Comparison of ENCODE assay signal across 43 cellular contexts in genomic region chr11:18994860-18995259, GRCh38. TPM values are rescaled to one million over a fixed set of nuclear protein-coding genes. Genes with fewer than 3 reads are reported as not detected.
"Had no signal": no experiment of that assay in that cellular context is flagged by ENCODE, and none has a peak within 500 bp of the region (broad histone marks: within the 10 kb centered on the region; RNA-seq: fewer than 3 reads in every experiment).

No MANE protein-coding gene starts in this region.

- H3K4me1 ChIP-seq: adrenal gland, ascending aorta, body of pancreas, breast epithelium had no signal

- FAIRE-seq: astrocyte, bronchial epithelial cell had no signal

- H3K4me3 ChIP-seq: adrenal gland, ascending aorta, body of pancreas, breast epithelium, cardiac muscle cell had no signal

- H3K4me1 Mint-ChIP-seq: activated naive CD4-positive, alpha-beta T cell treated with anti-CD3 and anti-CD28 coated beads, Interleukin-2, amount 10 ng/mL, durations not matched to agents 7 days and 5 days; activated naive CD4-positive, alpha-beta T cell treated with anti-CD3 and anti-CD28 coated beads, Interleukin-2, amount 50 U/mL, for 24 hours; activated naive CD8-positive, alpha-beta T cell treated with anti-CD3 and anti-CD28 coated beads for 36 hours; activated naive CD8-positive, alpha-beta T cell treated with anti-CD3 and anti-CD28 coated beads, Interleukin-2, amount 10 ng/mL, durations not matched to agents 7 days and 5 days; activated naive CD8-positive, alpha-beta T cell treated with anti-CD3 and anti-CD28 coated beads, Interleukin-2, amount 50 U/mL, for 24 hours; activated T-helper 17 cell treated with anti-CD3 and anti-CD28 coated beads, Interleukin-2, amount 50 U/mL, for 72 hours; brain; central memory CD8-positive, alpha-beta T cell had no signal

- H3K27ac ChIP-seq: adrenal gland, ascending aorta, body of pancreas, brain microvascular endothelial cell, breast epithelium, cardiac muscle cell had no signal

- H3K9me3 ChIP-seq: adrenal gland, ascending aorta, body of pancreas had no signal

- H3K27me3 ChIP-seq: adrenal gland, ascending aorta, body of pancreas, brain microvascular endothelial cell, breast epithelium had no signal

- ATAC-seq: activated naive CD4-positive, alpha-beta T cell treated with anti-CD3 and anti-CD28 coated beads, Interleukin-2, amount 50 U/mL, for 72 hours; activated naive CD8-positive, alpha-beta T cell treated with anti-CD3 and anti-CD28 coated beads, Interleukin-2, amount 50 U/mL, for 24 hours; activated T-cell treated with anti-CD3 and anti-CD28 coated beads, Interleukin-2, amount 50 U/mL, for 4 hours; activated T-cell treated with anti-CD3 and anti-CD28 coated beads, Interleukin-2, amount 50 U/mL, for 72 hours; activated T-helper 17 cell treated with anti-CD3 and anti-CD28 coated beads, Interleukin-2, amount 50 U/mL, for 72 hours; body of pancreas had no signal

- H3K36me3 ChIP-seq: adrenal gland, ascending aorta, brain microvascular endothelial cell, breast epithelium, cardiac muscle cell had no signal

- H3K27me3 Mint-ChIP-seq: activated naive CD4-positive, alpha-beta T cell treated with anti-CD3 and anti-CD28 coated beads, Interleukin-2, amount 10 ng/mL, durations not matched to agents 7 days and 5 days; activated naive CD8-positive, alpha-beta T cell treated with anti-CD3 and anti-CD28 coated beads, Interleukin-2, amount 50 U/mL, for 24 hours had no signal

- DNase-seq: activated effector memory CD4-positive, alpha-beta T cell treated with anti-CD3 and anti-CD28 coated beads, Interleukin-2, amount 50 U/mL, for 16 hours; activated effector memory CD4-positive, alpha-beta T cell treated with Interleukin-2 at 50 U/mL for 16 hours; activated gamma-delta T cell; activated gamma-delta T cell treated with Interleukin-2 at 50 U/mL for 16 hours; activated naive CD4-positive, alpha-beta T cell; activated naive CD4-positive, alpha-beta T cell treated with anti-CD3 and anti-CD28 coated beads for 36 hours; activated naive CD4-positive, alpha-beta T cell treated with anti-CD3 and anti-CD28 coated beads, Interleukin-2, amount 10 ng/mL, durations not matched to agents 7 days and 5 days; activated naive CD4-positive, alpha-beta T cell treated with anti-CD3 and anti-CD28 coated beads, Interleukin-2, amount 50 U/mL, for 16 hours; activated naive CD4-positive, alpha-beta T cell treated with Interleukin-2 at 50 U/mL for 16 hours; activated naive CD8-positive, alpha-beta T cell treated with anti-CD3 and anti-CD28 coated beads for 36 hours; activated naive CD8-positive, alpha-beta T cell treated with anti-CD3 and anti-CD28 coated beads, Interleukin-2, amount 10 ng/mL, durations not matched to agents 7 days and 5 days; activated naive CD8-positive, alpha-beta T cell treated with anti-CD3 and anti-CD28 coated beads, Interleukin-2, amount 50 U/mL, for 24 hours; activated T-cell treated with anti-CD3 and anti-CD28 coated beads for 4 hours; activated T-cell treated with anti-CD3 and anti-CD28 coated beads, Interleukin-2, amount 50 U/mL, for 1 hour; activated T-cell treated with anti-CD3 and anti-CD28 coated beads, Interleukin-2, amount 50 U/mL, for 24 hours; activated T-cell treated with anti-CD3 and anti-CD28 coated beads, Interleukin-2, amount 50 U/mL, for 4 hours; activated T-cell treated with anti-CD3 and anti-CD28 coated beads, Interleukin-2, amount 50 U/mL, for 48 hours; activated T-cell treated with anti-CD3 and anti-CD28 coated beads, Interleukin-2, amount 50 U/mL, for 72 hours; adrenal gland; amniotic stem cell; amygdala; anterior cingulate cortex; aorta; body of pancreas; brain microvascular endothelial cell; caudate nucleus; central memory CD4-positive, alpha-beta T cell; cerebellar nuclear complex had no signal

- H3K27ac Mint-ChIP-seq: activated naive CD4-positive, alpha-beta T cell treated with anti-CD3 and anti-CD28 coated beads for 36 hours; activated naive CD4-positive, alpha-beta T cell treated with anti-CD3 and anti-CD28 coated beads, Interleukin-2, amount 10 ng/mL, durations not matched to agents 7 days and 5 days; activated naive CD4-positive, alpha-beta T cell treated with anti-CD3 and anti-CD28 coated beads, Interleukin-2, amount 50 U/mL, for 24 hours; activated naive CD4-positive, alpha-beta T cell treated with anti-CD3 and anti-CD28 coated beads, Interleukin-2, amount 50 U/mL, for 72 hours; activated naive CD8-positive, alpha-beta T cell; activated naive CD8-positive, alpha-beta T cell treated with anti-CD3 and anti-CD28 coated beads for 36 hours; activated naive CD8-positive, alpha-beta T cell treated with anti-CD3 and anti-CD28 coated beads, Interleukin-2, amount 10 ng/mL, durations not matched to agents 7 days and 5 days; activated naive CD8-positive, alpha-beta T cell treated with anti-CD3 and anti-CD28 coated beads, Interleukin-2, amount 50 U/mL, for 24 hours; activated T-cell treated with anti-CD3 and anti-CD28 coated beads, Interleukin-2, amount 50 U/mL, for 24 hours; activated T-cell treated with anti-CD3 and anti-CD28 coated beads, Interleukin-2, amount 50 U/mL, for 72 hours; activated T-helper 1 cell treated with anti-CD3 and anti-CD28 coated beads, Interleukin-12 subunit alpha, Interleukin-12 subunit beta, Interleukin-2, Interleukin-4 antibody, amounts not matched to agents 30 ng/mL and 10 ng/mL and 1 ng/mL, durations not matched to agents 14 hours and 24 hours and 36 hours; activated T-helper 17 cell treated with anti-CD3 and anti-CD28 coated beads, Interleukin-2, amount 50 U/mL, for 72 hours; activated T-helper 2 cell treated with anti-CD3 and anti-CD28 coated beads, Interferon-gamma antibody, Interleukin-2, Interleukin-4, amounts not matched to agents 10 μg/mL and 5 μg/mL and 100 μg/mL, durations not matched to agents 14 hours and 24 hours and 36 hours; brain had no signal

- H3K4me3 Mint-ChIP-seq: activated naive CD4-positive, alpha-beta T cell treated with anti-CD3 and anti-CD28 coated beads for 36 hours; activated naive CD4-positive, alpha-beta T cell treated with anti-CD3 and anti-CD28 coated beads, Interleukin-2, amount 10 ng/mL, durations not matched to agents 7 days and 5 days; activated naive CD4-positive, alpha-beta T cell treated with anti-CD3 and anti-CD28 coated beads, Interleukin-2, amount 50 U/mL, for 24 hours; activated naive CD8-positive, alpha-beta T cell; activated naive CD8-positive, alpha-beta T cell treated with anti-CD3 and anti-CD28 coated beads for 36 hours; activated naive CD8-positive, alpha-beta T cell treated with anti-CD3 and anti-CD28 coated beads, Interleukin-2, amount 10 ng/mL, durations not matched to agents 7 days and 5 days; activated naive CD8-positive, alpha-beta T cell treated with anti-CD3 and anti-CD28 coated beads, Interleukin-2, amount 50 U/mL, for 24 hours; activated T-cell treated with anti-CD3 and anti-CD28 coated beads, Interleukin-2, amount 50 U/mL, for 24 hours; activated T-cell treated with anti-CD3 and anti-CD28 coated beads, Interleukin-2, amount 50 U/mL, for 4 hours; activated T-cell treated with anti-CD3 and anti-CD28 coated beads, Interleukin-2, amount 50 U/mL, for 72 hours; activated T-helper 1 cell treated with anti-CD3 and anti-CD28 coated beads, Interleukin-12 subunit alpha, Interleukin-12 subunit beta, Interleukin-2, Interleukin-4 antibody, amounts not matched to agents 30 ng/mL and 10 ng/mL and 1 ng/mL, durations not matched to agents 14 hours and 24 hours and 36 hours; activated T-helper 17 cell treated with anti-CD3 and anti-CD28 coated beads, Interleukin-2, amount 50 U/mL, for 72 hours; brain; central memory CD8-positive, alpha-beta T cell had no signal

- H3K36me3 Mint-ChIP-seq: activated naive CD4-positive, alpha-beta T cell treated with anti-CD3 and anti-CD28 coated beads, Interleukin-2, amount 10 ng/mL, durations not matched to agents 7 days and 5 days; activated naive CD4-positive, alpha-beta T cell treated with anti-CD3 and anti-CD28 coated beads, Interleukin-2, amount 50 U/mL, for 24 hours; activated naive CD8-positive, alpha-beta T cell; activated naive CD8-positive, alpha-beta T cell treated with anti-CD3 and anti-CD28 coated beads for 36 hours; activated naive CD8-positive, alpha-beta T cell treated with anti-CD3 and anti-CD28 coated beads, Interleukin-2, amount 10 ng/mL, durations not matched to agents 7 days and 5 days; brain had no signal

RNA-seq across cellular contexts. Expression of gene MRGPRX1, which starts 55.6 kb away (rescaled TPM):
- total RNA-seq: activated naive CD4-positive, alpha-beta T cell treated with anti-CD3 and anti-CD28 coated beads for 36 hours; activated naive CD4-positive, alpha-beta T cell treated with anti-CD3 and anti-CD28 coated beads, Interleukin-2, amount 50 U/mL, for 72 hours; activated naive CD8-positive, alpha-beta T cell treated with anti-CD3 and anti-CD28 coated beads for 36 hours; activated naive CD8-positive, alpha-beta T cell treated with anti-CD3 and anti-CD28 coated beads, Interleukin-2, amount 10 ng/mL, durations not matched to agents 7 days and 5 days; activated T-cell treated with anti-CD3 and anti-CD28 coated beads, Interleukin-2, amount 50 U/mL, for 4 hours; activated T-cell treated with anti-CD3 and anti-CD28 coated beads, Interleukin-2, amount 50 U/mL, for 72 hours; activated T-helper 1 cell treated with anti-CD3 and anti-CD28 coated beads, Interleukin-12 subunit alpha, Interleukin-12 subunit beta, Interleukin-2, Interleukin-4 antibody, amounts not matched to agents 30 ng/mL and 10 ng/mL and 1 ng/mL, durations not matched to agents 14 hours and 24 hours and 36 hours; activated T-helper 17 cell treated with anti-CD3 and anti-CD28 coated beads, Interleukin-2, amount 50 U/mL, for 72 hours; activated T-helper 2 cell treated with anti-CD3 and anti-CD28 coated beads, Interferon-gamma antibody, Interleukin-2, Interleukin-4, amounts not matched to agents 10 μg/mL and 5 μg/mL and 100 μg/mL, durations not matched to agents 14 hours and 24 hours and 36 hours; adrenal gland; aorta; ascending aorta; astrocyte; body of pancreas; breast epithelium; bronchial epithelial cell; cardiac muscle cell; cardiac septum had no signal
- polyA plus RNA-seq: adipose tissue, adrenal gland, aorta, cardiac muscle cell had no signal
